Comparison of ENCODE assay signal across 29 cellular contexts in the genomic region with DNA sequence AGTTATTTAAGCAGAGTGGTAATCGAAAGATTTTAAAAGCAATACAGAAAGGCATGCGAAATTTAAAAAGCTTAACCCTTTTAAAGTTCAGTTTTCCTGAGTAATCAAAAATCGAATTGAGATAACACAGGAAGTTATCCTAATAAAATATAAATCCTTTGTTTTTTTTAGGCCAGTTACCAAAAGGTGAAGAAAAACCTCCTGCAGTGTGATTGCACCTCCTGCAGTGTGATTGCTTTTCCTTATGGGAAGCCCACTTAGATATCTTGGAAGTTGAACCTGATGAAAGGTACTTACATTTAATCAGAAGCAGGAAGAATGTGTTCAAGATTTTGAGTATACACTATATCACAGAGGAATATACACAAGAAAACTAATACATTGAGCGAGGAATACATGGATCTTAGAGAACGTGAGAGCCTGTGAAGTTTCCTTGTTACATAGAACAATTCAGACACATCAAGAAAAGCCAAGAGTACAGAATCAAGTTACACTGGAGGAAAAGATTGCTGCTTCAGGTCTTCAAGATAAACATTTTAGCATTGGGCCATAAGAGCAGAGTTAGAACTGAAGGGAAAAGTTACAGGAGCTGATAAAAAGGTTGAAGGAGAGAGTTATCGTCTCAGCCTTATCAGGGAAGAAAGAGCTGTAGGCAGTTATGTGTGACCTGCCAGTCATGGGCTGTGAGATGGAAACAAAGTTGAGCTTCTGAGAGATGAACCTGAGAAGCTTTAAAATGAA. TPM values are rescaled to one million over a fixed set of nuclear protein-coding genes. Genes with fewer than 3 reads are reported as not detected.
DNase-seq lines count a peak whose midpoint lies in the region; ATAC-seq, FAIRE-seq and TF ChIP-seq lines count a peak whose summit lies in the region.
"Had no signal": no experiment of that assay in that cellular context is flagged by ENCODE, and none has a peak within 500 bp of the region (broad histone marks: within the 10 kb centered on the region; RNA-seq: fewer than 3 reads in every experiment).

No MANE protein-coding gene starts in this region.

- in situ Hi-C loops in K562 (cut with MboI) = no loop called here

- TF ChIP-seq CTCF in K562 (IDR thresholded peaks at IDR 0.05 in 2 of 3, conservative IDR thresholded peaks at IDR 0.05 in 1 of 3; ENCODE audit: insufficient read depth in 2 of 3, low read depth in 1 of 3, low read length in 3 of 3) = no peak
- TF ChIP-seq CTCF in type B pancreatic cell (conservative IDR thresholded peaks at IDR 0.05) = no peak

- no peak overlapping the region for H3K4me3 Mint-ChIP-seq in type B pancreatic cell
- H3K4me3 Mint-ChIP-seq: activated B cell treated with CpG ODN at 0.5 μM for 24 hours; activated CD4-positive, alpha-beta T cell treated with anti-CD3 and anti-CD28 coated beads, Interleukin-2, amount 10 ng/mL, durations not matched to agents 7 days and 5 days; HFFc6; naive thymus-derived CD4-positive, alpha-beta T cell; T-helper 17 cell had no signal

- peak; percentile 89 for ATAC-seq in K562
- no peak for ATAC-seq in GM19023 (IDR thresholded peaks at IDR 0.05; ENCODE audit: unreplicated experiment)
- ATAC-seq: gastroesophageal sphincter; lower lobe of right lung; naive thymus-derived CD4-positive, alpha-beta T cell; PC-3; T-helper 17 cell had no signal

- H2AFZ ChIP-seq in K562 (ENCODE audit: low read depth, low read length) = peak overlapping the region; percentile 46
- H2AFZ ChIP-seq: hepatocyte had no signal

- no peaks in the 10 kb centered on the region for H3K36me3 Mint-ChIP-seq in type B pancreatic cell
- H3K36me3 Mint-ChIP-seq: naive thymus-derived CD4-positive, alpha-beta T cell had no signal

- no peaks in the 10 kb centered on the region for H4K20me1 ChIP-seq in K562 (replicated peaks; ENCODE audit: control insufficient read depth, insufficient read depth, low read length)
- H4K20me1 ChIP-seq: BLaER1 treated with 17β-estradiol and CSF1 and Interleukin-3, amounts not matched to agents 10 nM and 100 nM had no signal

- TF ChIP-seq RAD21 in K562 (CRISPR knock-in tag; conservative IDR thresholded peaks at IDR 0.05 in 1 of 2, IDR thresholded peaks at IDR 0.05 in 1 of 2) = no peak

- TF ChIP-seq POLR2A in K562 (conservative IDR thresholded peaks at IDR 0.05) = no peak

- H3K27me3 ChIP-seq in K562 (ENCODE audit: control insufficient read depth in 2 of 2, insufficient read depth in 2 of 2, low read length in 2 of 2) = no peaks in the 10 kb centered on the region; a peak in 1 of 5 replicates
- H3K27me3 ChIP-seq: ascending aorta; BLaER1 treated with 17β-estradiol and CSF1 and Interleukin-3, amounts not matched to agents 10 nM and 100 nM; hepatocyte; transverse colon had no signal

- POLR2A ChIA-PET in K562 (lab: Yijun Ruan, JAX) = interaction anchor here (0.6 to 4.4 kb wide), 9 partner anchors 8 to 108 kb away, joined by 3 to 14 read pairs (median 6); no protein-coding TSS in a partner anchor

- H3K9ac ChIP-seq in K562 (ENCODE audit: insufficient read depth in 1 of 2, low read depth in 2 of 2, low read length in 2 of 2) = no peak overlapping the region
- H3K9ac ChIP-seq: BLaER1 treated with 17β-estradiol and CSF1 and Interleukin-3, amounts not matched to agents 10 nM and 100 nM; SK-N-SH had no signal

- H3K4me3 ChIP-seq in K562 = no peak overlapping the region
- H3K4me3 ChIP-seq: ascending aorta; BLaER1 treated with 17β-estradiol and CSF1 and Interleukin-3, amounts not matched to agents 10 nM and 100 nM; gastroesophageal sphincter; hepatocyte; lower lobe of right lung; transverse colon had no signal

- BruUV-seq in K562 (replicated peaks; lab: Mats Ljungman, UMichigan) = no TSS peak

- peak; percentile 79 for TF ChIP-seq EP300 in K562 (IDR thresholded peaks at IDR 0.05; ENCODE audit: low read length)

- peak overlapping the region; percentile 27; the same call in 1 of the 2 replicates for H3K4me2 ChIP-seq in K562 (ENCODE audit: insufficient read depth, low read length)
- H3K4me2 ChIP-seq: BLaER1 treated with 17β-estradiol and CSF1 and Interleukin-3, amounts not matched to agents 10 nM and 100 nM; hepatocyte; SK-N-SH had no signal

- FAIRE-seq in K562 (lab: Jason Lieb, UNC) = peak; percentile 87
- FAIRE-seq: colon had no signal

- H3K27ac ChIP-seq in K562 (ENCODE audit: extremely low read depth, low read depth, low read length) = no peak overlapping the region
- H3K27ac ChIP-seq: 22Rv1; ascending aorta; BLaER1 treated with 17β-estradiol and CSF1 and Interleukin-3, amounts not matched to agents 10 nM and 100 nM; gastroesophageal sphincter; hepatocyte; lower lobe of right lung; transverse colon had no signal

- no peaks in the 10 kb centered on the region for H3K9me1 ChIP-seq in K562 (ENCODE audit: control insufficient read depth, insufficient read depth, low read length)

- H3K4me1 ChIP-seq in K562 (replicated peaks in 1 of 2; ENCODE audit: control insufficient read depth in 2 of 2, insufficient read depth in 2 of 2, low read length in 2 of 2) = peaks cover 5 to 13% of the 10 kb centered on the region in 2 experiments
- H3K4me1 ChIP-seq: ascending aorta, gastroesophageal sphincter, lower lobe of right lung had no signal

- peak overlapping the region; percentile 11 for H3K27ac Mint-ChIP-seq in type B pancreatic cell
- H3K27ac Mint-ChIP-seq: activated B cell treated with CpG ODN at 0.5 μM for 24 hours; activated CD4-positive, alpha-beta T cell treated with anti-CD3 and anti-CD28 coated beads, Interleukin-2, amount 10 ng/mL, durations not matched to agents 7 days and 5 days; HFFc6; T-helper 17 cell had no signal

- no peaks in the 10 kb centered on the region for H3K79me2 ChIP-seq in K562 (ENCODE audit: control insufficient read depth, insufficient read depth, low read length)
- H3K79me2 ChIP-seq: hepatocyte had no signal

- DNase-seq in NCI-H146 (lab: John Stamatoyannopoulos, UW) = peak; percentile 29
- DNase-seq in NCI-H146 treated with DMSO at 0.1 percent for 48 hours (lab: John Stamatoyannopoulos, UW; ENCODE audit: unreplicated experiment) = no peak
- peak; percentile 64 for DNase-seq in OCI-M1 (lab: John Stamatoyannopoulos, UW)
- DNase-seq in K562 (ENCODE audit: extremely low read depth in 1 of 4, low spot score in 3 of 4) = peak in 2 of 4 experiments; percentile 71 to 75
- DNase-seq in type B pancreatic cell (ENCODE audit: extremely low spot score, unreplicated experiment) = no peak
- no peak for DNase-seq in KG1 (lab: John Stamatoyannopoulos, UW)
- DNase-seq in NCI-H748 (lab: John Stamatoyannopoulos, UW; ENCODE audit: unreplicated experiment) = no peak
- DNase-seq: activated B cell treated with CpG ODN at 0.5 μM for 24 hours; activated CD4-positive, alpha-beta T cell treated with anti-CD3 and anti-CD28 coated beads, Interleukin-2, amount 10 ng/mL, durations not matched to agents 7 days and 5 days; activated effector memory CD4-positive, alpha-beta T cell treated with anti-CD3 and anti-CD28 coated beads, Interleukin-2, amount 50 U/mL, for 16 hours; activated T-cell treated with anti-CD3 and anti-CD28 coated beads, Interleukin-2, amount 50 U/mL, for 1 hour; DMS153; HFFc6; lower lobe of right lung; MV-4-11; naive thymus-derived CD4-positive, alpha-beta T cell; NCI-H1694; PC-3; SK-N-SH; stimulated activated CD4-positive, alpha-beta T cell treated with anti-CD3 and anti-CD28 coated beads, Interleukin-4, amount 100 ng/mL, for 24 hours; T-helper 17 cell; transverse colon had no signal

- intact Hi-C loops in K562 (cut with micrococcal nuclease) = no loop called here

- H3K9me3 ChIP-seq in K562 (replicated peaks; ENCODE audit: control insufficient read depth, insufficient read depth, low read depth, low read length) = no peaks in the 10 kb centered on the region
- H3K9me3 ChIP-seq: ascending aorta; BLaER1 treated with 17β-estradiol and CSF1 and Interleukin-3, amounts not matched to agents 10 nM and 100 nM; gastroesophageal sphincter; lower lobe of right lung; SK-N-SH; transverse colon had no signal

- 11% methylated on average over 6 of the region's 6 CpGs for WGBS in K562 (ENCODE audit: insufficient coverage, low coverage, missing lambda C conversion rate)

- H3K36me3 ChIP-seq in K562 (ENCODE audit: control insufficient read depth, insufficient read depth, low read length) = no peaks in the 10 kb centered on the region
- H3K36me3 ChIP-seq: ascending aorta; BLaER1 treated with 17β-estradiol and CSF1 and Interleukin-3, amounts not matched to agents 10 nM and 100 nM; gastroesophageal sphincter; lower lobe of right lung; transverse colon had no signal

- CTCF ChIA-PET in K562 (lab: Yijun Ruan, JAX; ENCODE audit: low intra/inter-chr PET ratio) = no interaction called here

- peaks cover 21% of the 10 kb centered on the region for H3K4me1 Mint-ChIP-seq in type B pancreatic cell (ENCODE audit: unreplicated experiment)
- H3K4me1 Mint-ChIP-seq: activated B cell treated with CpG ODN at 0.5 μM for 24 hours, T-helper 17 cell had no signal

- H3K9me3 Mint-ChIP-seq in type B pancreatic cell = no peaks in the 10 kb centered on the region
- H3K9me3 Mint-ChIP-seq: activated B cell treated with CpG ODN at 0.5 μM for 24 hours; activated CD4-positive, alpha-beta T cell treated with anti-CD3 and anti-CD28 coated beads, Interleukin-2, amount 10 ng/mL, durations not matched to agents 7 days and 5 days; HFFc6; naive thymus-derived CD4-positive, alpha-beta T cell had no signal

- H3K27me3 Mint-ChIP-seq in type B pancreatic cell = peaks cover 3% of the 10 kb centered on the region

TF ChIP-seq in K562, 482 proteins besides CTCF, POLR2A, EP300 and RAD21 (continues in another document):
- peak; percentile 46; the same call in 1 of the 2 replicates for TF ChIP-seq MTA1 (IDR thresholded peaks at IDR 0.05; ENCODE audit: borderline replicate concordance)

RNA-seq across cellular contexts. Expression of a gene that starts 7.7 kb away (rescaled TPM):
- total RNA-seq in K562 (2011; cell fraction: chromatin; rRNA removed; ENCODE audit: low replicate concordance) = 36.6 and 77.1 TPM in 2 replicates
- total RNA-seq in K562 (2011; cell fraction: nucleolus; rRNA removed) = 21.0 and 25.4 TPM in 2 replicates
- total RNA-seq in K562 (2011; cell fraction: nucleoplasm; rRNA removed) = 41.9 and 56.9 TPM in 2 replicates
- total RNA-seq in K562 (2014; rRNA removed) = 10.9 and 14.8 TPM in 2 replicates
- 26.0 and 27.2 TPM in 2 replicates for total RNA-seq in K562 (2014; rRNA removed; fragmentation: Illumina TruSeq; extraction: Trizol)
- 23.0 and 24.3 TPM in 2 replicates for total RNA-seq in K562 (2015; rRNA removed; fragmentation: Illumina TruSeq; extraction: Trizol)
- 17.3 and 19.2 TPM in 2 replicates for total RNA-seq in K562 (2021)
- 23.6 and 26.0 TPM in 2 replicates for polyA plus RNA-seq in K562 (2011; rRNA removed)
- 8.5 and 15.4 TPM in 2 replicates for polyA plus RNA-seq in K562 (2011; cell fraction: cytosol; rRNA removed)
- polyA plus RNA-seq in K562 (2011; cell fraction: nucleus; rRNA removed) = 19.9 and 23.7 TPM in 2 replicates
- 14.1 and 17.3 TPM in 2 replicates for polyA plus RNA-seq in K562 (2012)
- 19.0 and 22.6 TPM in 2 replicates for polyA plus RNA-seq in K562 (2014; fragmentation: Illumina TruSeq; extraction: Trizol)
- polyA plus RNA-seq in K562 (2014; fragmentation: Nextera tagmentation; extraction: Ambion mirVana) = 1 to 10 TPM; 5.6 to 7.6 TPM
- polyA plus RNA-seq in K562 (2014; rRNA removed) = 19.9 and 22.0 TPM in 2 replicates
- 30.4 and 31.4 TPM in 2 replicates for polyA minus RNA-seq in K562 (2011; rRNA and poly(A)+ RNA removed)
- 15.7 TPM in 2 replicates for polyA minus RNA-seq in K562 (2011; cell fraction: cytosol; rRNA and poly(A)+ RNA removed)
- 9.8 and 14.0 TPM in 2 replicates for polyA minus RNA-seq in K562 (2011; cell fraction: nucleus; rRNA and poly(A)+ RNA removed)
- total RNA-seq in type B pancreatic cell (ENCODE audit: low replicate concordance) = 26.3 and 26.5 TPM in 2 replicates

Comparison
In these comparisons a context has a peak if more than half of its experiments do, and no peak if none do; other contexts are left out.
1. DNase-seq: peak in NCI-H146 (single experiment) and OCI-M1 (single experiment); none in NCI-H146 treated with DMSO at 0.1 percent for 48 hours (single experiment), type B pancreatic cell (single experiment), KG1 (single experiment) and NCI-H748 (single experiment).